ENCODE assay signal across 9 cellular contexts in genomic region chr7:148545172-148545571, GRCh38. TPM values are rescaled to one million over a fixed set of nuclear protein-coding genes. Genes with fewer than 3 reads are reported as not detected.
"Had no signal": no experiment of that assay in that cellular context is flagged by ENCODE, and none has a peak within 500 bp of the region (broad histone marks: within the 10 kb centered on the region; RNA-seq: fewer than 3 reads in every experiment).

No MANE protein-coding gene starts in this region.

- DNase-seq: GDM1, GF-D8 had no signal

- ATAC-seq: GM12878 had no signal

- H3K4me3 ChIP-seq: GM12878 had no signal

- FAIRE-seq: G401.6, GM12878, GM12891, GM12892, GM18507, GM19239 had no signal

RNA-seq across cellular contexts. Expression of gene C7orf33, which starts 45.4 kb away (rescaled TPM):
- total RNA-seq: G401, GM12878 had no signal
- polyA plus RNA-seq: GM12878 had no signal
